15 cellular contexts compared by ENCODE assay signal in the genomic region with DNA sequence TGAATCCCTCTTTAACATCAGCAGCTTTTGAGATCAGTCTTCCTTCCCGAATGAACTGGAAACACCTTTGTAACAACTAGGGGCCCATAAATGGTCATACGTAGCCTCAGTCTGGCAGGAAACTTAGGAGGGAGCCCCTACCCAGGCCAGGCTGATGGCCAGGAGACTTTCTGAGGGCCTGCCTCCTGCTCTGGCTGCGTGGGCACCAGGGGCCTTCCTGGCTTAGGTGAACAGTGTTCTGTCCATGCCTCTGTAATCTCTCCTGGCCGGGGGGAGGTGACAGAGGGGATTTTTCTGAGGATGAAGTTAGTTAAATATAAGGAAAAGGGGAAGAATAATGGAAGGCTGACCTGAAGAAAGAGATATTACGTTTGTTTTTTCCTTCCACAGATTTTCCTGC. TPM values are rescaled to one million over a fixed set of nuclear protein-coding genes. Genes with fewer than 3 reads are reported as not detected.
DNase-seq lines count a peak whose midpoint lies in the region; ATAC-seq, FAIRE-seq and TF ChIP-seq lines count a peak whose summit lies in the region.
"Had no signal": no experiment of that assay in that cellular context is flagged by ENCODE, and none has a peak within 500 bp of the region (broad histone marks: within the 10 kb centered on the region; RNA-seq: fewer than 3 reads in every experiment).

No MANE protein-coding gene starts in this region.

- H3K4ac ChIP-seq in H1 (replicated peaks; ENCODE audit: insufficient read length, low read depth, low read length), result no peak overlapping the region

- DNase-seq in activated CD4-positive, alpha-beta T cell treated with anti-CD3 and anti-CD28 coated beads, Interleukin-2, amount 10 ng/mL, durations not matched to agents 7 days and 5 days, result no peak
- DNase-seq in activated CD4-positive, alpha-beta T cell treated with anti-CD3 and anti-CD28 coated beads, Interleukin-2, amount 50 U/mL, for 1 hour, result no peak
- DNase-seq in WTC11 (ENCODE audit: low spot score) (no peak), H1 (ENCODE audit: low read depth in 1 of 2, low spot score in 2 of 2) (no peak), osteocyte (ENCODE audit: extremely low spot score, unreplicated experiment) (no peak), NCI-H187 treated with DMSO at 0.1 percent for 48 hours (lab: John Stamatoyannopoulos, UW) (no peak), KG1 (lab: John Stamatoyannopoulos, UW) (no peak)
- DNase-seq in stimulated activated CD4-positive, alpha-beta T cell treated with anti-CD3 and anti-CD28 coated beads, Interleukin-4, amount 100 ng/mL, for 4 hours, result no peak
- DNase-seq: activated CD4-positive, alpha-beta T cell treated with anti-CD3 and anti-CD28 coated beads for 1 hour; lower lobe of right lung; NCI-H226; NK-92 treated with Interleukin-12 subunit alpha and Interleukin-12 subunit beta, amount 100 ng/mL, for 24 hours had no signal

- no peaks in the 10 kb centered on the region; a peak in 1 of 8 replicates for H3K36me3 ChIP-seq in H1 (ENCODE audit: control insufficient read depth in 2 of 4, insufficient read depth in 4 of 4, low read length in 3 of 4)
- H3K36me3 ChIP-seq: lower lobe of right lung, right atrium auricular region had no signal

- H3K4me3 Mint-ChIP-seq in activated CD4-positive, alpha-beta T cell treated with anti-CD3 and anti-CD28 coated beads, Interleukin-2, amount 10 ng/mL, durations not matched to agents 7 days and 5 days, result peak overlapping the region; percentile 51
- H3K4me3 Mint-ChIP-seq in WTC11 (peak overlapping the region; percentile 74), osteocyte (ENCODE audit: unreplicated experiment) (peak overlapping the region; percentile 50)

- H3K79me1 ChIP-seq in H1 (ENCODE audit: low read depth, low read length), result no peaks in the 10 kb centered on the region

- H3K79me2 ChIP-seq in H1 (ENCODE audit: control insufficient read depth in 1 of 2, insufficient read depth in 2 of 2, low read length in 2 of 2), result no peaks in the 10 kb centered on the region

- TF ChIP-seq CTCF in WTC11 (IDR thresholded peaks at IDR 0.05), result no peak
- no peak for TF ChIP-seq CTCF in H1 (IDR thresholded peaks at IDR 0.05; ENCODE audit: control extremely low read depth in 1 of 3, insufficient read depth in 1 of 3, low read depth in 1 of 3, low read length in 3 of 3)
- TF ChIP-seq CTCF in osteocyte (IDR thresholded peaks at IDR 0.05), result no peak

- H3K9me3 ChIP-seq in H1 (ENCODE audit: insufficient read depth in 2 of 2, low read depth in 1 of 2, low read length in 1 of 2), result no peaks in the 10 kb centered on the region
- H3K9me3 ChIP-seq: lower lobe of right lung, right atrium auricular region had no signal

- no peak overlapping the region for H4K8ac ChIP-seq in H1 (ENCODE audit: extremely low read depth, insufficient read depth, low read length)

- no peak overlapping the region for H4K91ac ChIP-seq in H1 (replicated peaks; ENCODE audit: insufficient read length, low read length)

- no peak overlapping the region for H3K9ac ChIP-seq in H1 (replicated peaks in 1 of 4; ENCODE audit: extremely low read depth in 1 of 4, low read depth in 3 of 4, low read length in 3 of 4)

- H4K5ac ChIP-seq in H1 (ENCODE audit: insufficient read length, low read depth, low read length), result no peak overlapping the region

- no peak overlapping the region for H3K27ac Mint-ChIP-seq in activated CD4-positive, alpha-beta T cell treated with anti-CD3 and anti-CD28 coated beads, Interleukin-2, amount 10 ng/mL, durations not matched to agents 7 days and 5 days
- H3K27ac Mint-ChIP-seq in WTC11 (no peak overlapping the region), osteocyte (ENCODE audit: unreplicated experiment) (no peak overlapping the region)

- no peak for TF ChIP-seq EP300 in H1 (IDR thresholded peaks at IDR 0.05; ENCODE audit: borderline replicate concordance in 1 of 2, low read depth in 2 of 2, low read length in 2 of 2)

- no peak overlapping the region for H2BK5ac ChIP-seq in H1 (ENCODE audit: low read depth, low read length)

- no peak overlapping the region for H3K18ac ChIP-seq in H1 (ENCODE audit: extremely low read depth, low read length)

- no peak for TF ChIP-seq RAD21 in H1 (IDR thresholded peaks at IDR 0.05 in 1 of 2, conservative IDR thresholded peaks at IDR 0.05 in 1 of 2; ENCODE audit: low read depth in 2 of 2, low read length in 2 of 2)

- no peaks in the 10 kb centered on the region for H3K9me3 Mint-ChIP-seq in activated CD4-positive, alpha-beta T cell treated with anti-CD3 and anti-CD28 coated beads, Interleukin-2, amount 10 ng/mL, durations not matched to agents 7 days and 5 days
- no peaks in the 10 kb centered on the region for H3K9me3 Mint-ChIP-seq in WTC11
- H3K9me3 Mint-ChIP-seq in osteocyte (ENCODE audit: unreplicated experiment), result no peaks in the 10 kb centered on the region

- FAIRE-seq in H1 (lab: Jason Lieb, UNC), result no peak
- FAIRE-seq: GM12892 had no signal

- no peak overlapping the region for H2BK12ac ChIP-seq in H1 (ENCODE audit: low read depth, low read length)

- no peak for ATAC-seq in WTC11

- no peak overlapping the region for H2AK5ac ChIP-seq in H1 (ENCODE audit: low read depth, low read length)

- 0 out of 2 replicates have a peak overlapping the region, but pooled peaks have one; percentile 28 for H2AFZ ChIP-seq in H1 (ENCODE audit: low read length)

- peaks cover 0 to 9% (median 3%) of the 10 kb centered on the region in 4 experiments; a peak in 5 of 7 replicates for H3K4me1 ChIP-seq in H1 (replicated peaks in 1 of 4; ENCODE audit: control insufficient read depth in 3 of 4, insufficient read depth in 4 of 4, low read length in 3 of 4)

- H3K27ac ChIP-seq in H1 (ENCODE audit: low read depth, low read length), result no peak overlapping the region
- H3K27ac ChIP-seq: lower lobe of right lung, right atrium auricular region had no signal

- no peak overlapping the region for H2BK15ac ChIP-seq in H1 (ENCODE audit: low read length)

- H3K27me3 Mint-ChIP-seq in activated CD4-positive, alpha-beta T cell treated with anti-CD3 and anti-CD28 coated beads, Interleukin-2, amount 10 ng/mL, durations not matched to agents 7 days and 5 days, result peaks cover 60% of the 10 kb centered on the region
- H3K27me3 Mint-ChIP-seq in WTC11 (ENCODE audit: low read depth) (peaks cover 65% of the 10 kb centered on the region), osteocyte (ENCODE audit: unreplicated experiment) (peaks cover 70% of the 10 kb centered on the region)

- H4K20me1 ChIP-seq in H1 (replicated peaks in 1 of 2; ENCODE audit: control insufficient read depth in 1 of 2, insufficient read depth in 2 of 2, low read length in 2 of 2), result peaks cover 0 to 1% of the 10 kb centered on the region in 2 experiments

- WGBS in H1 (ENCODE audit: extremely low coverage in 1 of 2, insufficient coverage in 1 of 2, insufficient read length in 1 of 2, insufficient replicate concordance in 2 of 2, low coverage in 1 of 2, low lambda C conversion rate in 2 of 2, missing lambda C conversion rate in 1 of 2), 2 experiments, result 86% methylated on average over 5 of the region's 5 CpGs; no CpG with 5 or more reads in 1 of the 2 experiments

- CTCF ChIA-PET in activated CD4-positive, alpha-beta T cell treated with anti-CD3 and anti-CD28 coated beads, Interleukin-2, amount 10 ng/mL, durations not matched to agents 7 days and 5 days (lab: Charles Lee), result no interaction called here
- CTCF ChIA-PET in WTC11 (lab: Charles Lee) (interaction anchor here (1.0 to 3.6 kb wide), 7 partner anchors 11 to 272 kb away, joined by 3 to 35 read pairs (median 4); no protein-coding TSS in a partner anchor), H1 (lab: Charles Lee; ENCODE audit: partially characterized antibody) (interaction anchor here (0.7 to 7.7 kb wide), 8 partner anchors 16 to 189 kb away, joined by 3 to 55 read pairs (median 3); no protein-coding TSS in a partner anchor)

- no peak for TF ChIP-seq POLR2A in H1 (IDR thresholded peaks at IDR 0.05; ENCODE audit: control extremely low read depth in 1 of 2, low read depth in 2 of 2, low read length in 2 of 2)

- peaks cover 19 to 60% (median 44%) of the 10 kb centered on the region in 4 experiments for H3K27me3 ChIP-seq in H1 (replicated peaks in 1 of 4; ENCODE audit: control insufficient read depth in 3 of 4, extremely low read depth in 1 of 4, insufficient read depth in 3 of 4, low read length in 3 of 4)

- H3K4me2 ChIP-seq in H1 (ENCODE audit: insufficient read depth in 1 of 2, low read depth in 2 of 2, low read length in 2 of 2), result peak overlapping the region; percentile 74 to 97; a peak in 3 of 4 replicates

- H3K23me2 ChIP-seq in H1 (ENCODE audit: low read depth, low read length), result peaks cover 12% of the 10 kb centered on the region; the same call in 1 of the 2 replicates

- H3K36me3 Mint-ChIP-seq in activated CD4-positive, alpha-beta T cell treated with anti-CD3 and anti-CD28 coated beads, Interleukin-2, amount 10 ng/mL, durations not matched to agents 7 days and 5 days (ENCODE audit: low read depth), result peaks cover 2% of the 10 kb centered on the region
- no peaks in the 10 kb centered on the region for H3K36me3 Mint-ChIP-seq in WTC11
- H3K36me3 Mint-ChIP-seq in osteocyte (ENCODE audit: unreplicated experiment), result no peaks in the 10 kb centered on the region

- no peak overlapping the region for H3K14ac ChIP-seq in H1 (ENCODE audit: insufficient read length)

- H3K23ac ChIP-seq in H1 (ENCODE audit: insufficient read length), result no peak overlapping the region

- H3K4me1 Mint-ChIP-seq in activated CD4-positive, alpha-beta T cell treated with anti-CD3 and anti-CD28 coated beads, Interleukin-2, amount 10 ng/mL, durations not matched to agents 7 days and 5 days, result peaks cover 18% of the 10 kb centered on the region
- H3K4me1 Mint-ChIP-seq in WTC11, result peaks cover 15% of the 10 kb centered on the region
- peaks cover 12% of the 10 kb centered on the region for H3K4me1 Mint-ChIP-seq in osteocyte (ENCODE audit: unreplicated experiment)

- no peak overlapping the region for H3K56ac ChIP-seq in H1 (replicated peaks; ENCODE audit: insufficient read length, low read depth, low read length)

- POLR2A ChIA-PET in activated CD4-positive, alpha-beta T cell treated with anti-CD3 and anti-CD28 coated beads, Interleukin-2, amount 10 ng/mL, durations not matched to agents 7 days and 5 days (lab: Charles Lee), result no interaction called here
- POLR2A ChIA-PET in WTC11 (lab: Charles Lee) (no interaction called here), H1 (lab: Charles Lee; ENCODE audit: partially characterized antibody) (no interaction called here)

- no peak overlapping the region for H2BK120ac ChIP-seq in H1 (replicated peaks; ENCODE audit: low read depth, low read length)

- peak overlapping the region in 1 of 4 experiments; percentile 60; a peak in 2 of 8 replicates for H3K4me3 ChIP-seq in H1 (ENCODE audit: extremely low read depth in 1 of 4, insufficient read depth in 2 of 4, low read depth in 3 of 4, low read length in 4 of 4)

- no peak overlapping the region for H2BK20ac ChIP-seq in H1 (ENCODE audit: low read length)

RNA-seq across cellular contexts. Expression of gene FSTL4, which starts 0.8 kb away (rescaled TPM):
- total RNA-seq in activated CD4-positive, alpha-beta T cell treated with anti-CD3 and anti-CD28 coated beads, Interleukin-2, amount 10 ng/mL, durations not matched to agents 7 days and 5 days, result not detected
- 5.0 to 6.6 TPM (median 6.1 TPM) in 3 replicates for total RNA-seq in WTC11 (2021)
- total RNA-seq in H1 (2021; fragmentation: NEBNext Ultra II Directional; extraction: Animal tissue kit (Norgen Biotek cat#: 25700)), result 4.1 and 6.1 TPM in 2 replicates
- 3.1 and 6.5 TPM in 2 replicates for polyA plus RNA-seq in H1 (2011; rRNA removed)
- polyA plus RNA-seq in H1 (2011; cell fraction: cytosol; rRNA removed), result 3.8 TPM
- 11.6 TPM for polyA plus RNA-seq in H1 (2011; cell fraction: nucleus; rRNA removed)
- 2.4 to 4.4 TPM (median 3.7 TPM) in 4 replicates for polyA plus RNA-seq in H1 (2012, experiment 1 of 2)
- polyA plus RNA-seq in H1 (2012, experiment 2 of 2), result 1.5 TPM
- polyA plus RNA-seq in H1 (2013, experiment 1 of 2), result 3.5 TPM
- polyA plus RNA-seq in H1 (2013, experiment 2 of 2), result 3.2 TPM
- polyA minus RNA-seq in H1 (2011; rRNA and poly(A)+ RNA removed), result 10.8 and 11.0 TPM in 2 replicates
- polyA minus RNA-seq in H1 (2011; cell fraction: cytosol; rRNA and poly(A)+ RNA removed), result 3.7 TPM
- 18.8 TPM for polyA minus RNA-seq in H1 (2011; cell fraction: nucleus; rRNA and poly(A)+ RNA removed)
- not detected in 2 replicates for total RNA-seq in osteocyte
- total RNA-seq: right atrium auricular region, subcutaneous adipose tissue had no signal
